In genomic region chr5:144103611-144104010, GRCh38 we compare ENCODE assay signal across 26 cellular contexts.
"Had no signal": no experiment of that assay in that cellular context is flagged by ENCODE, and none has a peak within 500 bp of the region (broad histone marks: within the 10 kb centered on the region; RNA-seq: fewer than 3 reads in every experiment).

No MANE protein-coding gene starts in this region.

- H3K27me3 ChIP-seq: esophagus squamous epithelium, right atrium auricular region, testis, tibial artery had no signal

- H3K4me3 ChIP-seq: esophagus squamous epithelium, lower lobe of right lung, right atrium auricular region, testis, tibial artery had no signal

- H3K4me1 Mint-ChIP-seq: immature natural killer cell; naive B cell; neural crest cell; stimulated activated memory B cell treated with anti-CD40 and anti-IgM and Interleukin-4, amounts not matched to agents 10 μg/mL and 1 μg/mL and 100 μg/mL, for 72 hours had no signal

- DNase-seq: cerebellar nuclear complex; cortex of kidney; effector memory CD8-positive, alpha-beta T cell; erythroblast; esophagus squamous epithelium; foreskin melanocyte; hypothalamus; immature natural killer cell; islet precursor cell; left ventricle myocardium superior; lower lobe of right lung; naive B cell; stimulated activated CD4-positive, alpha-beta T cell treated with anti-CD3 and anti-CD28 coated beads, Interleukin-4, amount 100 ng/mL, for 4 hours; stimulated activated naive CD8-positive, alpha-beta T cell treated with anti-CD3 and anti-CD28 coated beads, Interleukin-15, Interleukin-2, amounts not matched to agents 100 U/mL and 50 U/mL, for 24 hours; substantia nigra; testis; tibial artery had no signal

- ATAC-seq: effector memory CD8-positive, alpha-beta T cell; left ventricle myocardium superior; lower lobe of right lung; natural killer cell treated with Interleukin-12 subunit alpha and Interleukin-12 subunit beta and Interleukin-15 and Interleukin-18, amount 100 ng/mL, for 72 hours; sciatic nerve; stimulated activated memory B cell treated with anti-CD40 and anti-IgM and Interleukin-4, amounts not matched to agents 10 μg/mL and 1 μg/mL and 100 μg/mL, for 72 hours; stimulated activated naive CD8-positive, alpha-beta T cell treated with anti-CD3 and anti-CD28 coated beads, Interleukin-15, Interleukin-2, amounts not matched to agents 100 U/mL and 50 U/mL, for 24 hours had no signal

- H3K36me3 ChIP-seq: esophagus squamous epithelium, lower lobe of right lung, right atrium auricular region, tibial artery had no signal

- H3K27ac Mint-ChIP-seq: effector memory CD8-positive, alpha-beta T cell; immature natural killer cell; naive B cell; natural killer cell treated with Interleukin-12 subunit alpha and Interleukin-12 subunit beta and Interleukin-15 and Interleukin-18, amount 100 ng/mL, for 72 hours; progenitor cell of endocrine pancreas; stimulated activated memory B cell treated with anti-CD40 and anti-IgM and Interleukin-4, amounts not matched to agents 10 μg/mL and 1 μg/mL and 100 μg/mL, for 72 hours; type B pancreatic cell had no signal

- H3K36me3 Mint-ChIP-seq: immature natural killer cell; naive B cell; natural killer cell treated with Interleukin-12 subunit alpha and Interleukin-12 subunit beta and Interleukin-15 and Interleukin-18, amount 100 ng/mL, for 72 hours; stimulated activated memory B cell treated with anti-CD40 and anti-IgM and Interleukin-4, amounts not matched to agents 10 μg/mL and 1 μg/mL and 100 μg/mL, for 72 hours; type B pancreatic cell had no signal

- H3K4me3 Mint-ChIP-seq: effector memory CD8-positive, alpha-beta T cell; immature natural killer cell; naive B cell; natural killer cell treated with Interleukin-12 subunit alpha and Interleukin-12 subunit beta and Interleukin-15 and Interleukin-18, amount 100 ng/mL, for 72 hours; neural crest cell; stimulated activated memory B cell treated with anti-CD40 and anti-IgM and Interleukin-4, amounts not matched to agents 10 μg/mL and 1 μg/mL and 100 μg/mL, for 72 hours; type B pancreatic cell had no signal

- H3K27me3 Mint-ChIP-seq: naive B cell; progenitor cell of endocrine pancreas; stimulated activated memory B cell treated with anti-CD40 and anti-IgM and Interleukin-4, amounts not matched to agents 10 μg/mL and 1 μg/mL and 100 μg/mL, for 72 hours; type B pancreatic cell had no signal

- H3K79me2 ChIP-seq: parathyroid adenoma had no signal

- H3K9me3 Mint-ChIP-seq: effector memory CD8-positive, alpha-beta T cell; immature natural killer cell; naive B cell; natural killer cell treated with Interleukin-12 subunit alpha and Interleukin-12 subunit beta and Interleukin-15 and Interleukin-18, amount 100 ng/mL, for 72 hours; neural crest cell; stimulated activated memory B cell treated with anti-CD40 and anti-IgM and Interleukin-4, amounts not matched to agents 10 μg/mL and 1 μg/mL and 100 μg/mL, for 72 hours; type B pancreatic cell had no signal

- H3K4me1 ChIP-seq: esophagus squamous epithelium, lower lobe of right lung, parathyroid adenoma, right atrium auricular region, testis, tibial artery had no signal

- H2AFZ ChIP-seq: parathyroid adenoma had no signal

- H3K9me3 ChIP-seq: esophagus squamous epithelium, lower lobe of right lung, right atrium auricular region, testis, tibial artery had no signal

- H3K27ac ChIP-seq: esophagus squamous epithelium, lower lobe of right lung, parathyroid adenoma, right atrium auricular region, testis, tibial artery had no signal

- H3K9ac ChIP-seq: parathyroid adenoma had no signal

- FAIRE-seq: endometrium had no signal
